2 cellular contexts compared by ENCODE assay signal in the genomic region with DNA sequence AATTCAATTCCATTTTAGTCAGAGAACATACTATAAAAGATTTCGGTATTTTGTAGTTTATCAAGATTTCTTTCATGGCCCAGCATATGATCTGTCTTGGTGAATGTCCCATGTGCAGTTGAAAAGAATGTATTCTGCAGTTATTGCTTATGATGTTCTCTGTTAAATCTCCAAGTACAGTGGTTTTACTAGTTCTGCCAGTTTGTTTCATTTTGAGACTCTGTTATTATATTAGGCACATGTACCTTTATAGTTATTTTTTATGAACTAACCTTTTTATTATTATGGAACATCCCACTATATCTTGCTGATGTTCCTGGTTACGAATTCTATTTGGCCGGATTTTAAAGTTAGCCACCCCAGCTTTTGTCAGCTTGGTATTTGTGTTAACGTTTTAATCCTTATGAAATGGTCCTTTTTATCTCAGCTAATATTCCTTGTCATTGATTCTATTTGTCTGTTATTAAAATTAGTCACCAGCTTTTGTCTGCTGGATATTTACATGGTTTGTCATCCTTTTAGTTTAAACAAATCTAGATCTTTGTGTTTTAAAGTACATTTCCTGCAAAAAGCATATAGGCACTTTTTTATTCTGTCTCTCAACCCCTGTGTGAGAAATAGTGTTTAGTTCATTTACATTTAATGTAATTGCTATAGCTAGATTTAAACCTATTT.
TF ChIP-seq lines count a peak whose summit lies in the region.

No MANE protein-coding gene starts in this region.

TF ChIP-seq in IMR-90, 13 proteins besides CTCF, POLR2A, EP300 and RAD21:
- TF ChIP-seq BHLHE40 (IDR thresholded peaks at IDR 0.05; ENCODE audit: low read depth, low read length) (no peak), RCOR1 (IDR thresholded peaks at IDR 0.05; ENCODE audit: insufficient replicate concordance, low read length) (no peak), CHD1 (IDR thresholded peaks at IDR 0.05; ENCODE audit: low read depth, low read length) (no peak), FOS (IDR thresholded peaks at IDR 0.05; ENCODE audit: low read depth, low read length) (no peak), SMC3 (IDR thresholded peaks at IDR 0.05; ENCODE audit: low read depth, low read length) (no peak), MXI1 (IDR thresholded peaks at IDR 0.05; ENCODE audit: borderline replicate concordance, low read depth, low read length) (no peak), NFE2L2 (IDR thresholded peaks at IDR 0.05; ENCODE audit: low read depth, low read length) (no peak), CEBPB (IDR thresholded peaks at IDR 0.05; ENCODE audit: low read depth, low read length) (no peak), RFX5 (IDR thresholded peaks at IDR 0.05; ENCODE audit: low read depth, low read length) (no peak), MAFK (IDR thresholded peaks at IDR 0.05; ENCODE audit: low read depth, low read length) (no peak), MAZ (IDR thresholded peaks at IDR 0.05; ENCODE audit: borderline replicate concordance, low read depth, low read length) (no peak)
- TF ChIP-seq, protein P1, sequence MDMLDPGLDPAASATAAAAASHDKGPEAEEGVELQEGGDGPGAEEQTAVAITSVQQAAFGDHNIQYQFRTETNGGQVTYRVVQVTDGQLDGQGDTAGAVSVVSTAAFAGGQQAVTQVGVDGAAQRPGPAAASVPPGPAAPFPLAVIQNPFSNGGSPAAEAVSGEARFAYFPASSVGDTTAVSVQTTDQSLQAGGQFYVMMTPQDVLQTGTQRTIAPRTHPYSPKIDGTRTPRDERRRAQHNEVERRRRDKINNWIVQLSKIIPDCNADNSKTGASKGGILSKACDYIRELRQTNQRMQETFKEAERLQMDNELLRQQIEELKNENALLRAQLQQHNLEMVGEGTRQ (IDR thresholded peaks at IDR 0.05; ENCODE audit: low read depth, low read length), result no peak
- TF ChIP-seq, protein P2, sequence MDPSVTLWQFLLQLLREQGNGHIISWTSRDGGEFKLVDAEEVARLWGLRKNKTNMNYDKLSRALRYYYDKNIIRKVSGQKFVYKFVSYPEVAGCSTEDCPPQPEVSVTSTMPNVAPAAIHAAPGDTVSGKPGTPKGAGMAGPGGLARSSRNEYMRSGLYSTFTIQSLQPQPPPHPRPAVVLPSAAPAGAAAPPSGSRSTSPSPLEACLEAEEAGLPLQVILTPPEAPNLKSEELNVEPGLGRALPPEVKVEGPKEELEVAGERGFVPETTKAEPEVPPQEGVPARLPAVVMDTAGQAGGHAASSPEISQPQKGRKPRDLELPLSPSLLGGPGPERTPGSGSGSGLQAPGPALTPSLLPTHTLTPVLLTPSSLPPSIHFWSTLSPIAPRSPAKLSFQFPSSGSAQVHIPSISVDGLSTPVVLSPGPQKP (IDR thresholded peaks at IDR 0.05; ENCODE audit: borderline replicate concordance, low read depth, low read length), result no peak

TF ChIP-seq in GM12891, 5 proteins besides CTCF, POLR2A, EP300 and RAD21:
- TF ChIP-seq SPI1 (IDR thresholded peaks at IDR 0.05; ENCODE audit: low read depth, low read length), result no peak
- TF ChIP-seq POU2F2 (IDR thresholded peaks at IDR 0.05; ENCODE audit: low read depth, low read length), result no peak
- no peak for TF ChIP-seq POLR2AphosphoS5 (IDR thresholded peaks at IDR 0.05; ENCODE audit: low read depth, low read length)
- no peak for TF ChIP-seq PAX5 (IDR thresholded peaks at IDR 0.05; ENCODE audit: insufficient read depth, low read length, severe bottlenecking)
- no peak for TF ChIP-seq TAF1 (IDR thresholded peaks at IDR 0.05; ENCODE audit: low read depth, low read length)
